In the genomic region with DNA sequence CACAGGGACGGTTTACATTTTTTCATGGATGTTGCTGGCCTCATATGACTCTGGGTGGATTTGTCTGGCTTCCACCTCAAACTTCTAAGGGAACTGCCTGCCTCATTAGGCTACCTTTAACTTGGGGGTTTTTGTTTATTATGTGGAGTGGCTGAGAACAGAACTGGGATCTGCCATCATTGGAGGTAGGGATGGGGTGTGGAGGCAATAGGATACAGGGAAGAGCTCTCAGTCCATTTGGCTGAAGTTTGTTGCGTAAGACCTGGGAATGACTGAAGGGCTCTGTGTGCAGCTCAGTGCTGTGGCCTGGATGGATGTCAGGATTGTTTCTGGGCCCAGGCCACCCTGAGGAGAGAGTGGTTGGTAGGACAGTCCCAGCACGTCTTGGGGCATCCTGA, we compare ENCODE assay signal across 28 cellular contexts.
DNase-seq lines count a peak whose midpoint lies in the region; ATAC-seq and TF ChIP-seq lines count a peak whose summit lies in the region.
"Had no signal": no experiment of that assay in that cellular context is flagged by ENCODE, and none has a peak within 500 bp of the region (broad histone marks: within the 10 kb centered on the region; RNA-seq: fewer than 3 reads in every experiment).

No MANE protein-coding gene starts in this region.

- peak overlapping the region; percentile 46 for H3K27ac Mint-ChIP-seq in nephron progenitor cell
- H3K27ac Mint-ChIP-seq: activated naive CD4-positive, alpha-beta T cell treated with anti-CD3 and anti-CD28 coated beads for 36 hours; endodermal cell; GM23338; stimulated activated effector memory CD8-positive, alpha-beta T cell treated with anti-CD3 and anti-CD28 coated beads, Interleukin-12 subunit alpha, Interleukin-12 subunit beta, amount 100 ng/mL, for 72 hours; type B pancreatic cell had no signal

- ATAC-seq in HG02885 (IDR thresholded peaks at IDR 0.05; ENCODE audit: poor library complexity, unreplicated experiment): no peak
- ATAC-seq: GM12878 had no signal

- H3K36me3 Mint-ChIP-seq in nephron progenitor cell (ENCODE audit: low read depth): peaks cover 32% of the 10 kb centered on the region
- H3K36me3 Mint-ChIP-seq: stimulated activated effector memory CD8-positive, alpha-beta T cell treated with anti-CD3 and anti-CD28 coated beads, Interleukin-12 subunit alpha, Interleukin-12 subunit beta, amount 100 ng/mL, for 72 hours had no signal

- H3K9me3 Mint-ChIP-seq in nephron progenitor cell: peaks cover 42% of the 10 kb centered on the region
- H3K9me3 Mint-ChIP-seq: endodermal cell had no signal

- peaks cover 11% of the 10 kb centered on the region for H3K4me1 Mint-ChIP-seq in nephron progenitor cell
- H3K4me1 Mint-ChIP-seq: endodermal cell; GM23338; stimulated activated effector memory CD8-positive, alpha-beta T cell treated with anti-CD3 and anti-CD28 coated beads, Interleukin-12 subunit alpha, Interleukin-12 subunit beta, amount 100 ng/mL, for 72 hours had no signal

- H3K27ac ChIP-seq in RWPE1: peak overlapping the region; percentile 67
- H3K27ac ChIP-seq: C4-2B, pancreas had no signal

- H3K4me3 ChIP-seq in fibroblast of pulmonary artery (replicated peaks; ENCODE audit: low read depth, low read length): no peak overlapping the region
- H3K4me3 ChIP-seq: esophagus squamous epithelium, GM12878, GM23338, lung, pancreas had no signal

- no peaks in the 10 kb centered on the region for H3K27me3 Mint-ChIP-seq in nephron progenitor cell (ENCODE audit: low read depth, poor library complexity)

- POLR2A ChIA-PET in RWPE1 (lab: Yijun Ruan, JAX; ENCODE audit: low non-redundant PET): no interaction called here

- TF ChIP-seq CTCF in RWPE1 (conservative IDR thresholded peaks at IDR 0.05; ENCODE audit: low read depth) (no peak), fibroblast of pulmonary artery (IDR thresholded peaks at IDR 0.05; ENCODE audit: low read length, missing control alignments) (no peak), nephron progenitor cell (IDR thresholded peaks at IDR 0.05) (no peak)

- CTCF ChIA-PET in RWPE1 (lab: Yijun Ruan, JAX): interaction anchor here (0.6 to 2.4 kb wide), 3 partner anchors 10 to 119 kb away, joined by 3 to 8 read pairs (median 7); no protein-coding TSS in a partner anchor

- DNase-seq in AG20443 (ENCODE audit: low spot score): peak; percentile 50
- no peak for DNase-seq in RWPE1 (ENCODE audit: low spot score)
- DNase-seq in fibroblast of pulmonary artery (ENCODE audit: low read depth): peak; percentile 17
- DNase-seq in nephron progenitor cell: no peak
- DNase-seq in T-helper 1 cell: no peak
- no peak for DNase-seq in activated CD8-positive, alpha-beta memory T cell treated with anti-CD3 and anti-CD28 coated beads, Interleukin-2, amount 50 U/mL, for 48 hours
- DNase-seq: activated CD4-positive, alpha-beta T cell treated with anti-CD3 and anti-CD28 coated beads, Interleukin-2, amount 50 U/mL, for 4 hours; activated naive CD4-positive, alpha-beta T cell treated with anti-CD3 and anti-CD28 coated beads for 36 hours; Calu3; central memory CD4-positive, alpha-beta T cell; endodermal cell; esophagus squamous epithelium; kidney; NCI-H1105 treated with DMSO at 0.1 percent for 48 hours; NCI-H1930; NCI-H69; pancreas; SIG-M5; stimulated activated CD4-positive, alpha-beta T cell treated with anti-CD3 and anti-CD28 coated beads, Interleukin-12 subunit alpha, Interleukin-12 subunit beta, amount 100 ng/mL, for 4 hours; stimulated activated CD4-positive, alpha-beta T cell treated with anti-CD3 and anti-CD28 coated beads, Interleukin-4, amount 100 ng/mL, for 24 hours; T-helper 9 cell had no signal

- no peak overlapping the region for H3K4me3 Mint-ChIP-seq in nephron progenitor cell
- H3K4me3 Mint-ChIP-seq: activated naive CD4-positive, alpha-beta T cell treated with anti-CD3 and anti-CD28 coated beads for 36 hours; endodermal cell; GM23338; stimulated activated effector memory CD8-positive, alpha-beta T cell treated with anti-CD3 and anti-CD28 coated beads, Interleukin-12 subunit alpha, Interleukin-12 subunit beta, amount 100 ng/mL, for 72 hours; type B pancreatic cell had no signal

Comparison
In these comparisons a context has a peak if more than half of its experiments do, and no peak if none do; other contexts are left out.
1. DNase-seq: peak in AG20443 (single experiment) and fibroblast of pulmonary artery (single experiment); none in RWPE1 (single experiment), nephron progenitor cell (single experiment), T-helper 1 cell (0 of 5) and activated CD8-positive, alpha-beta memory T cell treated with anti-CD3 and anti-CD28 coated beads, Interleukin-2, amount 50 U/mL, for 48 hours (single experiment).